Comparison of ENCODE assay signal across 23 cellular contexts in genomic region chr5:133229931-133230664, GRCh38.
DNase-seq lines count a peak whose midpoint lies in the region; ATAC-seq and TF ChIP-seq lines count a peak whose summit lies in the region.
"Had no signal": no experiment of that assay in that cellular context is flagged by ENCODE, and none has a peak within 500 bp of the region (broad histone marks: within the 10 kb centered on the region; RNA-seq: fewer than 3 reads in every experiment).

No MANE protein-coding gene starts in this region.

- DNase-seq in H7, result peak; percentile 16
- DNase-seq in PC-3, result peak; percentile 38
- peak; percentile 28 for DNase-seq in coronary artery (ENCODE audit: low spot score)
- DNase-seq in neuronal stem cell (ENCODE audit: low spot score), result no peak
- DNase-seq in prostate gland (ENCODE audit: low spot score), result no peak
- DNase-seq in GM23338 (ENCODE audit: low spot score), result no peak
- DNase-seq in psoas muscle, result no peak
- DNase-seq: activated CD4-positive, alpha-beta T cell treated with anti-CD3 and anti-CD28 coated beads for 4 hours; activated naive CD8-positive, alpha-beta T cell treated with anti-CD3 and anti-CD28 coated beads, Interleukin-2, amount 10 ng/mL, durations not matched to agents 7 days and 5 days; body of pancreas; CD4-positive, CD25-positive, alpha-beta regulatory T cell; H9; heart right ventricle; KG1; NCI-H2029; NCI-H2227 treated with DMSO at 0.1 percent for 48 hours; NCI-H82; Peyer's patch; testis had no signal

- H3K4me2 ChIP-seq in PC-3 (ENCODE audit: low read length) (no peak overlapping the region), neuronal stem cell (ENCODE audit: insufficient read depth, low read length, poor library complexity, severe bottlenecking) (no peak overlapping the region), GM23338 (no peak overlapping the region)

- H4K8ac ChIP-seq in neuronal stem cell (ENCODE audit: low read depth, low read length), result no peak overlapping the region

- no peaks in the 10 kb centered on the region for H3K9me3 Mint-ChIP-seq in GM23338
- H3K9me3 Mint-ChIP-seq: activated naive CD8-positive, alpha-beta T cell treated with anti-CD3 and anti-CD28 coated beads, Interleukin-2, amount 10 ng/mL, durations not matched to agents 7 days and 5 days; activated T-helper 2 cell treated with anti-CD3 and anti-CD28 coated beads, Interferon-gamma antibody, Interleukin-2, Interleukin-4, amounts not matched to agents 10 μg/mL and 5 μg/mL and 100 μg/mL, durations not matched to agents 14 hours and 24 hours and 36 hours; CD4-positive, CD25-positive, alpha-beta regulatory T cell; H9; nephron had no signal

- H2AK5ac ChIP-seq in neuronal stem cell (ENCODE audit: low read depth, low read length), result no peak overlapping the region

- BruUV-seq in PC-3 (replicated peaks; lab: Mats Ljungman, UMichigan), result no TSS peak

- no peaks in the 10 kb centered on the region for H3K79me1 ChIP-seq in neuronal stem cell (ENCODE audit: low read depth, low read length)

- H4K20me1 ChIP-seq in PC-3 (ENCODE audit: low read length), result no peaks in the 10 kb centered on the region
- no peaks in the 10 kb centered on the region for H4K20me1 ChIP-seq in GM23338 (replicated peaks; ENCODE audit: insufficient read depth)

- H3K4me1 ChIP-seq in PC-3 (ENCODE audit: insufficient read depth, low read length) (peaks cover 11% of the 10 kb centered on the region), neuronal stem cell (ENCODE audit: control insufficient read depth in 2 of 2, insufficient read depth in 1 of 2, low read depth in 1 of 2, low read length in 2 of 2) (no peaks in the 10 kb centered on the region), prostate gland (replicated peaks) (peaks cover 3% of the 10 kb centered on the region), GM23338 (ENCODE audit: insufficient read depth) (no peaks in the 10 kb centered on the region), psoas muscle (peaks cover 7% of the 10 kb centered on the region)
- H3K4me1 ChIP-seq: heart right ventricle, testis had no signal

- no peaks in the 10 kb centered on the region for H3F3A ChIP-seq in PC-3 (ENCODE audit: low read length, unreplicated experiment)
- no peaks in the 10 kb centered on the region for H3F3A ChIP-seq in GM23338 (replicated peaks; ENCODE audit: low read depth)

- no peak for TF ChIP-seq POLR2A in prostate gland (IDR thresholded peaks at IDR 0.05)

- POLR2A ChIA-PET in PC-3 (lab: Charles Lee; ENCODE audit: unreplicated experiment), result no interaction called here

- peak overlapping the region; percentile 36 for H3K18ac ChIP-seq in neuronal stem cell (ENCODE audit: low read length)

- H2BK15ac ChIP-seq in neuronal stem cell (ENCODE audit: low read length), result no peak overlapping the region

- H3K23ac ChIP-seq in neuronal stem cell (ENCODE audit: low read depth, low read length, poor library complexity), result no peak overlapping the region

- H3K79me2 ChIP-seq in PC-3 (ENCODE audit: low read length), result no peaks in the 10 kb centered on the region
- no peaks in the 10 kb centered on the region for H3K79me2 ChIP-seq in GM23338 (replicated peaks; ENCODE audit: insufficient read depth)

- H3K36me3 ChIP-seq in H7 (replicated peaks; ENCODE audit: control insufficient read depth, insufficient read depth, low read length) (no peaks in the 10 kb centered on the region), PC-3 (ENCODE audit: low read depth, low read length) (no peaks in the 10 kb centered on the region), neuronal stem cell (replicated peaks in 1 of 2; ENCODE audit: control insufficient read depth in 2 of 2, insufficient read depth in 2 of 2, low read length in 2 of 2) (no peaks in the 10 kb centered on the region), prostate gland (no peaks in the 10 kb centered on the region), GM23338 (ENCODE audit: insufficient read depth) (no peaks in the 10 kb centered on the region), psoas muscle (ENCODE audit: insufficient read depth in 1 of 2, low read depth in 1 of 2) (no peaks in the 10 kb centered on the region)
- H3K36me3 ChIP-seq: heart right ventricle, Peyer's patch, SJSA1 had no signal

- no CpG with 5 or more reads among the region's 8 CpGs for WGBS in neuronal stem cell (ENCODE audit: extremely low coverage in 2 of 2, insufficient read length in 2 of 2, insufficient replicate concordance in 1 of 2), 2 donors
- 94% methylated on average over 8 of the region's 8 CpGs for WGBS in prostate gland
- 90 to 94% (median 91%) methylated on average over 8 of the region's 8 CpGs for WGBS in psoas muscle, 3 donors

- H3K14ac ChIP-seq in neuronal stem cell (ENCODE audit: low read length), result no peak overlapping the region

- H3K4me3 ChIP-seq in H7 (ENCODE audit: insufficient read depth, low read depth, low read length) (no peak overlapping the region), PC-3 (ENCODE audit: low read length) (no peak overlapping the region), coronary artery (no peak overlapping the region), neuronal stem cell (ENCODE audit: low read length in 2 of 2) (no peak overlapping the region), prostate gland (no peak overlapping the region), GM23338 (no peak overlapping the region), psoas muscle (no peak overlapping the region)
- H3K4me3 ChIP-seq: body of pancreas, heart right ventricle, Peyer's patch, SJSA1, testis had no signal

- peaks cover 7% of the 10 kb centered on the region for H3K27me3 Mint-ChIP-seq in GM23338 (ENCODE audit: insufficient read depth, low read depth, poor library complexity)

- H3K4me3 Mint-ChIP-seq in GM23338, result no peak overlapping the region
- H3K4me3 Mint-ChIP-seq: activated naive CD8-positive, alpha-beta T cell treated with anti-CD3 and anti-CD28 coated beads, Interleukin-2, amount 10 ng/mL, durations not matched to agents 7 days and 5 days; CD4-positive, CD25-positive, alpha-beta regulatory T cell; H9; nephron had no signal

- peak overlapping the region; percentile 26 for H2BK120ac ChIP-seq in neuronal stem cell (ENCODE audit: low read depth, low read length)

- H3K27me3 ChIP-seq in H7 (ENCODE audit: control insufficient read depth, insufficient read depth, low read length) (no peaks in the 10 kb centered on the region), PC-3 (ENCODE audit: low read length) (no peaks in the 10 kb centered on the region), neuronal stem cell (ENCODE audit: control insufficient read depth in 3 of 3, insufficient read depth in 3 of 3, low read depth in 1 of 3, low read length in 3 of 3) (no peaks in the 10 kb centered on the region), prostate gland (replicated peaks; ENCODE audit: insufficient read depth) (no peaks in the 10 kb centered on the region), GM23338 (ENCODE audit: insufficient read depth) (no peaks in the 10 kb centered on the region), psoas muscle (ENCODE audit: insufficient read depth in 3 of 3, low read length in 2 of 3) (no peaks in the 10 kb centered on the region)
- H3K27me3 ChIP-seq: body of pancreas, heart right ventricle, Peyer's patch, SJSA1, testis had no signal

- ATAC-seq in PC-3 (no peak), GM23338 (no peak), psoas muscle (no peak)
- ATAC-seq: body of pancreas, left lobe of liver had no signal

- TF ChIP-seq CTCF in PC-3 (conservative IDR thresholded peaks at IDR 0.05; ENCODE audit: low read depth, low read length) (no peak), coronary artery (IDR thresholded peaks at IDR 0.05) (no peak), prostate gland (IDR thresholded peaks at IDR 0.05) (no peak), GM23338 (conservative IDR thresholded peaks at IDR 0.05; ENCODE audit: low read depth in 2 of 2) (peak in 1 of 2 experiments; percentile 11; a peak in 1 of 4 replicates), psoas muscle (IDR thresholded peaks at IDR 0.05) (no peak)

- H2BK12ac ChIP-seq in neuronal stem cell (ENCODE audit: low read length), result no peak overlapping the region

- CTCF ChIA-PET in PC-3 (lab: Charles Lee), result no interaction called here

- no peak overlapping the region for H4K91ac ChIP-seq in neuronal stem cell (ENCODE audit: low read depth, low read length, poor library complexity)

- no peak overlapping the region for H3K4ac ChIP-seq in neuronal stem cell (ENCODE audit: low read length)

- H2BK5ac ChIP-seq in neuronal stem cell (ENCODE audit: low read length), result no peak overlapping the region

- H3K9ac ChIP-seq in PC-3 (ENCODE audit: low read length) (no peak overlapping the region), neuronal stem cell (ENCODE audit: low read depth, low read length, poor library complexity) (no peak overlapping the region)

- H3K9me3 ChIP-seq in PC-3 (ENCODE audit: low read length) (no peaks in the 10 kb centered on the region), neuronal stem cell (replicated peaks in 1 of 2; ENCODE audit: control insufficient read depth in 2 of 2, insufficient read depth in 1 of 2, low read depth in 1 of 2, low read length in 2 of 2) (no peaks in the 10 kb centered on the region), prostate gland (no peaks in the 10 kb centered on the region), psoas muscle (no peaks in the 10 kb centered on the region)
- H3K9me3 ChIP-seq: body of pancreas, heart right ventricle, Peyer's patch, SJSA1, testis had no signal

- no peak overlapping the region for H3K27ac Mint-ChIP-seq in GM23338
- H3K27ac Mint-ChIP-seq: activated naive CD8-positive, alpha-beta T cell treated with anti-CD3 and anti-CD28 coated beads, Interleukin-2, amount 10 ng/mL, durations not matched to agents 7 days and 5 days; activated T-helper 2 cell treated with anti-CD3 and anti-CD28 coated beads, Interferon-gamma antibody, Interleukin-2, Interleukin-4, amounts not matched to agents 10 μg/mL and 5 μg/mL and 100 μg/mL, durations not matched to agents 14 hours and 24 hours and 36 hours; H9; nephron had no signal

- no peak overlapping the region for H3K27ac ChIP-seq in PC-3 (ENCODE audit: low read length)
- no peak overlapping the region for H3K27ac ChIP-seq in coronary artery
- H3K27ac ChIP-seq in neuronal stem cell (replicated peaks; ENCODE audit: low read length), result no peak overlapping the region
- H3K27ac ChIP-seq in prostate gland, result no peak overlapping the region
- H3K27ac ChIP-seq in GM23338 (ENCODE audit: low read depth), result no peak overlapping the region
- H3K27ac ChIP-seq in psoas muscle, result no peak overlapping the region
- H3K27ac ChIP-seq: body of pancreas, heart right ventricle, Peyer's patch, testis had no signal

- no peaks in the 10 kb centered on the region for H3K36me3 Mint-ChIP-seq in GM23338 (ENCODE audit: low read depth)
- H3K36me3 Mint-ChIP-seq: activated naive CD8-positive, alpha-beta T cell treated with anti-CD3 and anti-CD28 coated beads, Interleukin-2, amount 10 ng/mL, durations not matched to agents 7 days and 5 days; CD4-positive, CD25-positive, alpha-beta regulatory T cell had no signal

- H3K9me2 ChIP-seq in PC-3 (replicated peaks; ENCODE audit: low read length) (no peaks in the 10 kb centered on the region), GM23338 (ENCODE audit: insufficient read depth) (no peaks in the 10 kb centered on the region)

- no peaks in the 10 kb centered on the region; the same call in 2 of the 3 replicates for H3K4me1 Mint-ChIP-seq in GM23338
- H3K4me1 Mint-ChIP-seq: activated naive CD8-positive, alpha-beta T cell treated with anti-CD3 and anti-CD28 coated beads, Interleukin-2, amount 10 ng/mL, durations not matched to agents 7 days and 5 days; CD4-positive, CD25-positive, alpha-beta regulatory T cell; H9 had no signal

- H2AFZ ChIP-seq in PC-3 (ENCODE audit: low read length) (no peak overlapping the region), neuronal stem cell (ENCODE audit: low read length) (no peak overlapping the region), GM23338 (no peak overlapping the region)

- intact Hi-C loops in PC-3 (cut with micrococcal nuclease), result no loop called here
- intact Hi-C loops in prostate gland (cut with DNase I), result no loop called here
- intact Hi-C loops in psoas muscle (cut with DNase I), result no loop called here

Comparison
In these comparisons a context has a peak if more than half of its experiments do, and no peak if none do; other contexts are left out.
1. DNase-seq: peak in H7 (single experiment), PC-3 (single experiment) and coronary artery (single experiment); none in neuronal stem cell (single experiment), prostate gland (single experiment), GM23338 (single experiment) and psoas muscle (0 of 2).